8 cellular contexts compared by ENCODE assay signal in genomic region chr3:129121792-129122696, GRCh38. TPM values are rescaled to one million over a fixed set of nuclear protein-coding genes. Genes with fewer than 3 reads are reported as not detected.
DNase-seq lines count a peak whose midpoint lies in the region; ATAC-seq and TF ChIP-seq lines count a peak whose summit lies in the region.

RAB43 (minus strand) TSS chr3:129121804; CDS start chr3:129121489, 315 bp downstream.

- TF ChIP-seq CTCF in lung (IDR thresholded peaks at IDR 0.05; ENCODE audit: control extremely low read depth, extremely low read depth), result no peak

- H3K9me3 ChIP-seq in lung (ENCODE audit: control insufficient read depth in 2 of 2, insufficient read depth in 1 of 2, low read length in 1 of 2), result no peaks in the 10 kb centered on the region

- ATAC-seq in GM18907 (IDR thresholded peaks at IDR 0.05; ENCODE audit: unreplicated experiment), result peak; percentile 42
- ATAC-seq in HG03280 (IDR thresholded peaks at IDR 0.05; ENCODE audit: unreplicated experiment), result peak; percentile 54
- ATAC-seq in lung (ENCODE audit: insufficient read depth, low FRiP score), result peak; percentile 70

- peak within 1 kb of the TSS; percentile 72 to 97 for H3K27ac ChIP-seq in lung (ENCODE audit: low read depth in 1 of 2, low read length in 1 of 2)

- peak within 1 kb of the TSS; percentile 67 for H3K4me3 ChIP-seq in lung

- DNase-seq in 8988T (peak; percentile 96), NCI-H82 treated with DMSO at 0.1 percent for 48 hours (lab: John Stamatoyannopoulos, UW; ENCODE audit: unreplicated experiment) (peak; percentile 91), lung (ENCODE audit: low spot score) (peak; percentile 89)
- DNase-seq in activated CD8-positive, alpha-beta memory T cell treated with anti-CD3 and anti-CD28 coated beads for 48 hours (ENCODE audit: low read depth in 2 of 3, low spot score in 2 of 3), result peak; percentile 74 to 88 (median 76)
- peak; percentile 91 for DNase-seq in effector CD8-positive, alpha-beta T cell (lab: John Stamatoyannopoulos, UW)
- peak; percentile 70 to 81 (median 77) for DNase-seq in stimulated activated CD4-positive, alpha-beta T cell treated with anti-CD3 and anti-CD28 coated beads, TNF-alpha, amount 100 ng/mL, for 1 hour (ENCODE audit: low read depth in 3 of 3, low spot score in 1 of 3)

- peaks cover 0 to 8% of the 10 kb centered on the region in 2 donors for H3K36me3 ChIP-seq in lung (ENCODE audit: control insufficient read depth in 2 of 2, insufficient read depth in 2 of 2, low read length in 2 of 2)

- WGBS in lung, 2 donors, result 18 to 29% methylated on average over 57 to 76 of the region's 76 CpGs

- H3K27me3 ChIP-seq in lung (ENCODE audit: control insufficient read depth, insufficient read depth), result no peaks in the 10 kb centered on the region

- peaks cover 7 to 11% of the 10 kb centered on the region in 2 donors for H3K4me1 ChIP-seq in lung (ENCODE audit: control insufficient read depth in 2 of 2, insufficient read depth in 2 of 2, low read length in 2 of 2)

RNA-seq across cellular contexts. Expression of gene RAB43, which starts in this region (rescaled TPM):
- total RNA-seq in lung, result 10 to 100 TPM in 1 of 2 donors, 1 to 10 TPM in 1; 9.4 to 32.6 TPM
- polyA plus RNA-seq in lung, result 10 to 100 TPM; 18.6 to 22.0 TPM

Comparison
In these comparisons a context has a peak if more than half of its experiments do, and no peak if none do; other contexts are left out.
1. Peak in every context shown above with its lines: DNase-seq, ATAC-seq, H3K4me3 ChIP-seq and H3K27ac ChIP-seq.